Comparison of ENCODE assay signal across 8 cellular contexts in genomic region chr9:120985759-120986353, GRCh38. TPM values are rescaled to one million over a fixed set of nuclear protein-coding genes. Genes with fewer than 3 reads are reported as not detected.
DNase-seq lines count a peak whose midpoint lies in the region; ATAC-seq, FAIRE-seq and TF ChIP-seq lines count a peak whose summit lies in the region.

No MANE protein-coding gene starts in this region.

- no peaks in the 10 kb centered on the region for H3K9me1 ChIP-seq in endothelial cell of umbilical vein (replicated peaks; ENCODE audit: control insufficient read depth, extremely low read depth, insufficient read depth, low read length)

- H3K27ac ChIP-seq in OCI-LY1 (ENCODE audit: low read depth, low read length, poor library complexity, severe bottlenecking), result no peak overlapping the region
- H3K27ac ChIP-seq in endothelial cell of umbilical vein (ENCODE audit: insufficient read depth, low read depth, low read length), result no peak overlapping the region

- H3K4me3 ChIP-seq in Caco-2 (ENCODE audit: low read depth, low read length) (no peak overlapping the region), OCI-LY1 (ENCODE audit: low read depth, low read length, poor library complexity, severe bottlenecking) (no peak overlapping the region), endothelial cell of umbilical vein (replicated peaks in 1 of 3; ENCODE audit: insufficient read depth in 1 of 3, low read depth in 1 of 3, low read length in 3 of 3) (no peak overlapping the region)

- H3K27me3 Mint-ChIP-seq in Caco-2 (ENCODE audit: insufficient read depth, unreplicated experiment) (no peaks in the 10 kb centered on the region), osteocyte (ENCODE audit: unreplicated experiment) (no peaks in the 10 kb centered on the region), natural killer cell (ENCODE audit: low read depth in 2 of 2) (peaks cover 0 to 5% of the 10 kb centered on the region in 2 donors)

- H3K4me1 ChIP-seq in Caco-2 (no peaks in the 10 kb centered on the region; the same call in 1 of the 2 replicates), OCI-LY1 (ENCODE audit: insufficient read depth, low read length, severe bottlenecking) (no peaks in the 10 kb centered on the region), endothelial cell of umbilical vein (ENCODE audit: control insufficient read depth, extremely low read depth, insufficient read depth, low read length) (peaks cover 17% of the 10 kb centered on the region)

- H4K20me1 ChIP-seq in OCI-LY1 (ENCODE audit: insufficient read depth, low read length), result no peaks in the 10 kb centered on the region
- no peaks in the 10 kb centered on the region for H4K20me1 ChIP-seq in endothelial cell of umbilical vein (replicated peaks; ENCODE audit: control insufficient read depth, extremely low read depth, insufficient read depth, low read length)

- H3F3A ChIP-seq in OCI-LY1 (ENCODE audit: insufficient read depth, low read length), result 0 out of 2 replicates have a peak, but pooled peaks cover 3% of the 10 kb centered on the region

- peak; percentile 48 for ATAC-seq in HG02798 (IDR thresholded peaks at IDR 0.05; ENCODE audit: poor library complexity, unreplicated experiment)
- ATAC-seq in GM21723 (IDR thresholded peaks at IDR 0.05; ENCODE audit: unreplicated experiment), result no peak
- no peak for ATAC-seq in HG02970 (IDR thresholded peaks at IDR 0.05; ENCODE audit: low FRiP score, unreplicated experiment)
- no peak for ATAC-seq in natural killer cell

- H2AFZ ChIP-seq in OCI-LY1 (ENCODE audit: low read length), result no peak overlapping the region
- H2AFZ ChIP-seq in endothelial cell of umbilical vein (ENCODE audit: low read depth, low read length), result peak overlapping the region; percentile 71

- CTCF ChIA-PET in Caco-2 (lab: Charles Lee), result interaction anchor here (0.8 to 3.1 kb wide), 10 partner anchors 12 to 230 kb away, joined by 3 to 73 read pairs (median 4); partner anchors contain the start of gene FBXW2
- CTCF ChIA-PET in endothelial cell of umbilical vein (lab: Charles Lee), result interaction anchor here (0.6 to 10.0 kb wide), 43 partner anchors 8 to 454 kb away, joined by 3 to 305 read pairs (median 4); partner anchors contain the start of genes C5, CNTRL and MEGF9

- H3K9me2 ChIP-seq in OCI-LY1 (ENCODE audit: low read depth, low read length), result no peaks in the 10 kb centered on the region

- H3K4me2 ChIP-seq in OCI-LY1 (ENCODE audit: low read length), result no peak overlapping the region
- no peak overlapping the region for H3K4me2 ChIP-seq in endothelial cell of umbilical vein (ENCODE audit: insufficient read depth, low read length)

- DNase-seq in Caco-2 (peak in 1 of 2 experiments; percentile 55), endothelial cell of umbilical vein (ENCODE audit: low read depth, low spot score) (peak; percentile 84), osteocyte (ENCODE audit: extremely low spot score, unreplicated experiment) (no peak), natural killer cell (no peak)

- H3K9ac ChIP-seq in OCI-LY1 (ENCODE audit: low read length) (no peak overlapping the region), endothelial cell of umbilical vein (replicated peaks; ENCODE audit: extremely low read depth, insufficient read depth, low read length) (no peak overlapping the region)

- intact Hi-C loops in Caco-2 (cut with micrococcal nuclease; ENCODE audit: unreplicated experiment), result loop anchor here (1.0 to 5.0 kb wide), 3 partner anchors 69 to 369 kb away; no protein-coding TSS in a partner anchor
- intact Hi-C loops in endothelial cell of umbilical vein (cut with micrococcal nuclease), result loop anchor here (1.0 to 10.0 kb wide), 4 partner anchors 74 to 179 kb away; no protein-coding TSS in a partner anchor
- intact Hi-C loops in natural killer cell (cut with micrococcal nuclease), result no loop called here

- H3K4me1 Mint-ChIP-seq in Caco-2 (ENCODE audit: low read depth, unreplicated experiment) (peaks cover 19% of the 10 kb centered on the region), osteocyte (ENCODE audit: unreplicated experiment) (no peaks in the 10 kb centered on the region), natural killer cell (no peaks in the 10 kb centered on the region)

- H3K36me3 Mint-ChIP-seq in Caco-2 (ENCODE audit: insufficient read depth, unreplicated experiment), result peaks cover 7% of the 10 kb centered on the region
- peaks cover 2% of the 10 kb centered on the region for H3K36me3 Mint-ChIP-seq in osteocyte (ENCODE audit: unreplicated experiment)
- no peaks in the 10 kb centered on the region for H3K36me3 Mint-ChIP-seq in natural killer cell

- FAIRE-seq in endothelial cell of umbilical vein (lab: Jason Lieb, UNC), result peak; percentile 95

- no peak overlapping the region for H3K4me3 Mint-ChIP-seq in Caco-2 (ENCODE audit: unreplicated experiment)
- H3K4me3 Mint-ChIP-seq in osteocyte (ENCODE audit: unreplicated experiment), result no peak overlapping the region
- H3K4me3 Mint-ChIP-seq in natural killer cell, result no peak overlapping the region

- H3K9me3 Mint-ChIP-seq in Caco-2 (ENCODE audit: unreplicated experiment) (no peaks in the 10 kb centered on the region), osteocyte (ENCODE audit: unreplicated experiment) (no peaks in the 10 kb centered on the region), natural killer cell (no peaks in the 10 kb centered on the region)

- TF ChIP-seq POLR2A in endothelial cell of umbilical vein (IDR thresholded peaks at IDR 0.05; ENCODE audit: low read depth, low read length), result no peak

- no peak overlapping the region for H3K27ac Mint-ChIP-seq in Caco-2 (ENCODE audit: unreplicated experiment)
- no peak overlapping the region for H3K27ac Mint-ChIP-seq in osteocyte (ENCODE audit: unreplicated experiment)
- H3K27ac Mint-ChIP-seq in natural killer cell, result no peak overlapping the region

- dilution Hi-C loops in endothelial cell of umbilical vein (cut with MboI; ENCODE audit: extremely low pct_ligation_motif_present, low sequenced_read_pairs), result no loop called here

- no peaks in the 10 kb centered on the region for H3K79me2 ChIP-seq in OCI-LY1 (ENCODE audit: insufficient read depth, low read length)
- no peaks in the 10 kb centered on the region for H3K79me2 ChIP-seq in endothelial cell of umbilical vein (ENCODE audit: control insufficient read depth, insufficient read depth, low read length)

- H3K36me3 ChIP-seq in Caco-2 (ENCODE audit: control insufficient read depth, insufficient read depth, low read length) (no peaks in the 10 kb centered on the region; the same call in 1 of the 2 replicates), OCI-LY1 (ENCODE audit: insufficient read depth, low read length) (no peaks in the 10 kb centered on the region; the same call in 1 of the 2 replicates), endothelial cell of umbilical vein (ENCODE audit: control insufficient read depth in 2 of 2, extremely low read depth in 1 of 2, insufficient read depth in 2 of 2, low read length in 2 of 2) (no peaks in the 10 kb centered on the region)

- H3K9me3 ChIP-seq in Caco-2 (no peaks in the 10 kb centered on the region), OCI-LY1 (ENCODE audit: low read length) (no peaks in the 10 kb centered on the region), endothelial cell of umbilical vein (replicated peaks; ENCODE audit: control insufficient read depth, insufficient read depth, low read length) (no peaks in the 10 kb centered on the region)

- BruUV-seq in Caco-2 (replicated peaks; lab: Mats Ljungman, UMichigan) (no TSS peak), endothelial cell of umbilical vein (replicated peaks; lab: Mats Ljungman, UMichigan) (no TSS peak)

- POLR2A ChIA-PET in Caco-2 (lab: Charles Lee) (no interaction called here), endothelial cell of umbilical vein (lab: Charles Lee) (no interaction called here)

- H3K27me3 ChIP-seq in Caco-2 (replicated peaks; ENCODE audit: control insufficient read depth, insufficient read depth, low read length), result no peaks in the 10 kb centered on the region
- H3K27me3 ChIP-seq in OCI-LY1 (ENCODE audit: insufficient read depth, low read length), result no peaks in the 10 kb centered on the region
- H3K27me3 ChIP-seq in endothelial cell of umbilical vein (ENCODE audit: control insufficient read depth in 2 of 2, insufficient read depth in 2 of 2, low read length in 2 of 2), result no peaks in the 10 kb centered on the region

- TF ChIP-seq CTCF in Caco-2 (IDR thresholded peaks at IDR 0.05; ENCODE audit: insufficient read depth in 1 of 2, low read depth in 1 of 2, low read length in 1 of 2, severe bottlenecking in 1 of 2, unreplicated experiment in 1 of 2), result peak; percentile 59 to 62
- TF ChIP-seq CTCF in OCI-LY1 (IDR thresholded peaks at IDR 0.05; ENCODE audit: low read length), result peak; percentile 74
- peak; percentile 54 for TF ChIP-seq CTCF in endothelial cell of umbilical vein (IDR thresholded peaks at IDR 0.05; ENCODE audit: extremely low read depth in 1 of 2, insufficient read depth in 1 of 2, low read depth in 1 of 2, low read length in 2 of 2)
- peak; percentile 74 for TF ChIP-seq CTCF in osteocyte (IDR thresholded peaks at IDR 0.05)
- TF ChIP-seq CTCF in natural killer cell (IDR thresholded peaks at IDR 0.05), result no peak

TF ChIP-seq in endothelial cell of umbilical vein, 7 proteins besides CTCF, POLR2A, EP300 and RAD21:
- no peak for TF ChIP-seq POLR2AphosphoS5 (IDR thresholded peaks at IDR 0.05; ENCODE audit: insufficient read depth, low read depth, low read length)
- TF ChIP-seq GATA2 (IDR thresholded peaks at IDR 0.05; ENCODE audit: insufficient read depth, insufficient read length, low read depth, low read length), result peak; percentile 71

RNA-seq across cellular contexts. Expression of gene TRAF1, which starts 59.3 kb away (rescaled TPM):
- total RNA-seq in Caco-2 (2022) (1.1 and 1.3 TPM in 2 replicates), endothelial cell of umbilical vein (1.4 and 2.0 TPM in 2 replicates), osteocyte (7.1 and 7.8 TPM in 2 replicates), natural killer cell (10 to 100 TPM; 23.4 to 33.9 (median 30.5) TPM)
- 2.6 and 2.8 TPM in 2 replicates for polyA plus RNA-seq in endothelial cell of umbilical vein
- polyA plus RNA-seq in endothelial cell of umbilical vein (2011; cell fraction: cytosol; rRNA removed), result 1.3 and 2.2 TPM in 2 replicates
- polyA plus RNA-seq in endothelial cell of umbilical vein (2011; cell fraction: nucleus; rRNA removed), result 9.0 and 10.0 TPM in 2 replicates
- polyA plus RNA-seq in endothelial cell of umbilical vein (2012), result 3.1 and 6.9 TPM in 2 replicates
- polyA minus RNA-seq in endothelial cell of umbilical vein, result 2.3 and 2.6 TPM in 2 replicates
- 0.31 TPM for polyA minus RNA-seq in endothelial cell of umbilical vein (2011; cell fraction: cytosol; rRNA and poly(A)+ RNA removed)
- polyA minus RNA-seq in endothelial cell of umbilical vein (2011; cell fraction: nucleus; rRNA and poly(A)+ RNA removed), result 3.0 TPM in 2 replicates
